ENCODE assay signal across 15 cellular contexts in genomic region chr6:52168351-52168750, GRCh38. TPM values are rescaled to one million over a fixed set of nuclear protein-coding genes. Genes with fewer than 3 reads are reported as not detected.
"Had no signal": no experiment of that assay in that cellular context is flagged by ENCODE, and none has a peak within 500 bp of the region (broad histone marks: within the 10 kb centered on the region; RNA-seq: fewer than 3 reads in every experiment).

No MANE protein-coding gene starts in this region.

RNA-seq across cellular contexts. Expression of gene IL17A, which starts 17.8 kb away (rescaled TPM):
- total RNA-seq: activated naive CD8-positive, alpha-beta T cell treated with anti-CD3 and anti-CD28 coated beads for 36 hours; activated naive CD8-positive, alpha-beta T cell treated with anti-CD3 and anti-CD28 coated beads, Interleukin-2, amount 10 ng/mL, durations not matched to agents 7 days and 5 days; activated T-helper 1 cell treated with anti-CD3 and anti-CD28 coated beads, Interleukin-12 subunit alpha, Interleukin-12 subunit beta, Interleukin-2, Interleukin-4 antibody, amounts not matched to agents 30 ng/mL and 10 ng/mL and 1 ng/mL, durations not matched to agents 14 hours and 24 hours and 36 hours; adrenal gland; aorta; ascending aorta; astrocyte; body of pancreas; breast epithelium; bronchial epithelial cell; cardiac muscle cell; cardiac septum; cerebellum; chondrocyte had no signal
- polyA plus RNA-seq: adipose tissue, adrenal gland, aorta, cardiac muscle cell had no signal
